Comparison of ENCODE assay signal across 29 cellular contexts in genomic region chr22:44430716-44431115, GRCh38.
"Had no signal": no experiment of that assay in that cellular context is flagged by ENCODE, and none has a peak within 500 bp of the region (broad histone marks: within the 10 kb centered on the region; RNA-seq: fewer than 3 reads in every experiment).

No MANE protein-coding gene starts in this region.

- H3K4me1 ChIP-seq: ascending aorta, body of pancreas, Peyer's patch, SJSA1 had no signal

- ATAC-seq: activated naive CD4-positive, alpha-beta T cell treated with anti-CD3 and anti-CD28 coated beads, Interleukin-2, amount 50 U/mL, for 72 hours; activated naive CD8-positive, alpha-beta T cell treated with anti-CD3 and anti-CD28 coated beads, Interleukin-2, amount 50 U/mL, for 24 hours; activated T-helper 17 cell treated with anti-CD3 and anti-CD28 coated beads, Interleukin-2, amount 50 U/mL, for 72 hours; body of pancreas; SK-N-SH treated with all-trans-retinoic acid at 6 μM for 48 hours; WTC11 had no signal

- DNase-seq: activated CD4-positive, alpha-beta memory T cell treated with anti-CD3 and anti-CD28 coated beads for 36 hours; activated CD4-positive, alpha-beta T cell treated with anti-CD3 and anti-CD28 coated beads for 1 hour; activated CD4-positive, alpha-beta T cell treated with anti-CD3 and anti-CD28 coated beads, Interleukin-2, amount 10 ng/mL, durations not matched to agents 24 days and 14 days; activated CD8-positive, alpha-beta memory T cell treated with anti-CD3 and anti-CD28 coated beads for 24 hours; activated naive CD4-positive, alpha-beta T cell; activated naive CD8-positive, alpha-beta T cell treated with anti-CD3 and anti-CD28 coated beads, Interleukin-2, amount 50 U/mL, for 24 hours; activated T-cell treated with anti-CD3 and anti-CD28 coated beads for 4 hours; activated T-cell treated with anti-CD3 and anti-CD28 coated beads, Interleukin-2, amount 50 U/mL, for 48 hours; amniotic stem cell; body of pancreas; MG63; MV-4-11; NCI-H1092 treated with DMSO at 0.1 percent for 48 hours; NCI-H1417 treated with DMSO at 0.1 percent for 48 hours; NCI-H1694 treated with DMSO at 0.1 percent for 48 hours; NCI-H2029 treated with DMSO at 0.1 percent for 48 hours; NCI-H510A treated with DMSO at 0.1 percent for 48 hours; NCI-H69; Peyer's patch; SHP77; SW 1271 had no signal

- H3K36me3 ChIP-seq: ascending aorta, MG63, Peyer's patch, SJSA1 had no signal

- H3K27me3 ChIP-seq: ascending aorta, body of pancreas, MG63, Peyer's patch, SJSA1 had no signal

- H3K9me3 ChIP-seq: ascending aorta, body of pancreas, MG63, Peyer's patch, SJSA1 had no signal

- H3K27ac ChIP-seq: ascending aorta, body of pancreas, Peyer's patch, RWPE1, SJSA1 had no signal

- H3K4me3 ChIP-seq: ascending aorta, body of pancreas, MG63, Peyer's patch, SJSA1 had no signal

- FAIRE-seq: bronchial epithelial cell had no signal
